Comparison of ENCODE assay signal across 10 cellular contexts in the genomic region with DNA sequence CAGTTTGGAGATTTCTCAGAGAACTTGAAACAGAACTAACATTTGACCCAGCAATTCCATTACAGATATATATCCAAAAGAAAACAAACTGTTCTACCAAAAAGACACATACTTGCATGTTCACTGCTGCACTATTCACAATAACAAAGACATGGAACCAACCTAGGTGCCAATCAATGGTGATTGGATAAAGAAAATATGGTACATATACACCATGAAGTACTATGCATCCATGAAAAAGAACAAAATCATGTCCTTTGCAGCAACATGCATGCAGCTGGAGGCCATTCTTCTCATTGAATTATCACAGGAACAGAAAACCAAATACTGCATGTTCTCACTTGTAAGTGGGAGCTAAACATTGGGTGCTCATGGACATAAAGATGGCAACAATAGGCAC.
"Had no signal": no experiment of that assay in that cellular context is flagged by ENCODE, and none has a peak within 500 bp of the region (broad histone marks: within the 10 kb centered on the region; RNA-seq: fewer than 3 reads in every experiment).

No MANE protein-coding gene starts in this region.

- H3K27ac ChIP-seq: GM23248, KMS-11 had no signal

- H2AFZ ChIP-seq: GM23248 had no signal

- H3K4me3 ChIP-seq: GM23248, HAP-1 had no signal

- H3K4me1 ChIP-seq: HAP-1 had no signal

- DNase-seq: GM23248, GOT3, H7, IMR-90, Kasumi-1, KBM-7 had no signal

- H3K9me3 ChIP-seq: HAP-1 had no signal

- H3K36me3 ChIP-seq: HAP-1 had no signal

- H3K9ac ChIP-seq: GM23248, KMS-11 had no signal

- H3K4me2 ChIP-seq: KMS-11 had no signal

- ATAC-seq: HCT116 had no signal

- FAIRE-seq: HTR-8/SVneo had no signal
